ENCODE assay signal across 19 cellular contexts in the genomic region with DNA sequence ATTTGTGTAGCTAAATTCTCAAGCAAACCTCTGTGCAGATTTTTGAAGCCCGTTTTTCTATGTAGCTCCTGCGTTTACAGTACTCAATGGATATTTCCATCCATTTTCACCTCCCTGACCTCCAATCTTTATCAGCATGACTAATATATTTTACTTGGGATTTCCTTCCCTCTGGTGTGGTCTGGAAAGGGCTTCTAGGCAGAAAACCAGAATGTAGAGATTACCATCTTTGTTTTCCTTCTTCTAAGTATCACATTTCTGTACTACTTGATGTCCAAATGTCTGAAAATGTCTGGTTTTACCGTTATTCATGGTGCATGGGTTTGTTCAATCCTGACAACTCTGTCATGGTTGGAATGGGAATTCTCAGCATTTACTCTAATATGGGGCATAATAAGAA.
A peak's percentile ranks its signal among the peaks of the same experiment; 100 is the strongest.
DNase-seq lines count a peak whose midpoint lies in the region; TF ChIP-seq lines count a peak whose summit lies in the region.
"Had no signal": no experiment of that assay in that cellular context is flagged by ENCODE, and none has a peak within 500 bp of the region (broad histone marks: within the 10 kb centered on the region; RNA-seq: fewer than 3 reads in every experiment).

No MANE protein-coding gene starts in this region.

- TF ChIP-seq CTCF in Calu3 (IDR thresholded peaks at IDR 0.05; ENCODE audit: unreplicated experiment) = no peak

- H2AFZ ChIP-seq in mesenchymal stem cell (ENCODE audit: low read depth, low read length) = no peak overlapping the region

- no peak overlapping the region for H3K27ac Mint-ChIP-seq in Calu3 (ENCODE audit: unreplicated experiment)
- H3K27ac Mint-ChIP-seq: CD4-positive, CD25-positive, alpha-beta regulatory T cell; HFFc6 had no signal

- CTCF ChIA-PET in Calu3 (lab: Charles Lee) = no interaction called here

- H2BK120ac ChIP-seq in mesenchymal stem cell (ENCODE audit: low read depth, low read length) = no peak overlapping the region

- H3K4me3 ChIP-seq in mesenchymal stem cell (ENCODE audit: insufficient read depth in 1 of 2, low read depth in 1 of 2, low read length in 2 of 2) = no peak overlapping the region

- BruUV-seq in Calu3 (replicated peaks; lab: Mats Ljungman, UMichigan) = no TSS peak

- no peak overlapping the region for H3K27ac ChIP-seq in mesenchymal stem cell (ENCODE audit: low read length, poor library complexity, severe bottlenecking)

- 14% methylated on average over 2 of the region's 3 CpGs for WGBS in mesenchymal stem cell

- H3K9me3 Mint-ChIP-seq in Calu3 (ENCODE audit: low read depth, unreplicated experiment) = no peaks in the 10 kb centered on the region

- H3K4me2 ChIP-seq in mesenchymal stem cell (ENCODE audit: low read length, poor library complexity, severe bottlenecking) = no peak overlapping the region

- no peak overlapping the region for H3K14ac ChIP-seq in mesenchymal stem cell (ENCODE audit: low read length in 2 of 2)

- H3K36me3 ChIP-seq in mesenchymal stem cell (ENCODE audit: control insufficient read depth in 1 of 2, insufficient read depth in 2 of 2, low read depth in 1 of 2, low read length in 2 of 2) = no peaks in the 10 kb centered on the region
- H3K36me3 ChIP-seq: BE2C had no signal

- DNase-seq in A172 (ENCODE audit: low spot score) (peak; percentile 16), OCI-M1 (lab: John Stamatoyannopoulos, UW) (peak; percentile 16), dedifferentiated amniotic fluid mesenchymal stem cell (ENCODE audit: extremely low spot score) (peak; percentile 15), mesenchymal stem cell (peak; percentile 26), COR-L47 (lab: John Stamatoyannopoulos, UW) (no peak), Calu3 (no peak), NCI-H2107 treated with DMSO at 0.1 percent for 48 hours (lab: John Stamatoyannopoulos, UW; ENCODE audit: unreplicated experiment) (no peak)
- no peak for DNase-seq in activated naive CD4-positive, alpha-beta T cell treated with Interleukin-2 at 50 U/mL for 16 hours
- DNase-seq: BE2C; CD4-positive, CD25-positive, alpha-beta regulatory T cell; EL; H7; HFFc6; MM.1S; NCI-H1092; NCI-H1436 treated with DMSO at 0.1 percent for 48 hours; NCI-H2029; NCI-H774; Right ventricle myocardium superior had no signal

- H4K91ac ChIP-seq in mesenchymal stem cell (ENCODE audit: low read length) = no peak overlapping the region

- H2BK15ac ChIP-seq in mesenchymal stem cell (ENCODE audit: low read depth, poor library complexity, severe bottlenecking) = no peak overlapping the region

- H3K4me3 Mint-ChIP-seq in Calu3 (ENCODE audit: low read depth, unreplicated experiment) = no peak overlapping the region
- H3K4me3 Mint-ChIP-seq: CD4-positive, CD25-positive, alpha-beta regulatory T cell; HFFc6 had no signal

- H3K9me3 ChIP-seq in mesenchymal stem cell (ENCODE audit: control insufficient read depth, low read length) = no peaks in the 10 kb centered on the region
- H3K9me3 ChIP-seq: BE2C had no signal

- no peaks in the 10 kb centered on the region for H3K4me1 ChIP-seq in mesenchymal stem cell (ENCODE audit: control insufficient read depth, insufficient read depth, low read depth, low read length)
- H3K4me1 ChIP-seq: BE2C had no signal

- H2AK5ac ChIP-seq in mesenchymal stem cell (ENCODE audit: low read length, severe bottlenecking) = no peak overlapping the region

- no peaks in the 10 kb centered on the region for H3K4me1 Mint-ChIP-seq in Calu3 (ENCODE audit: low read depth, unreplicated experiment)
- H3K4me1 Mint-ChIP-seq: CD4-positive, CD25-positive, alpha-beta regulatory T cell had no signal

- no peak overlapping the region for H2BK5ac ChIP-seq in mesenchymal stem cell (ENCODE audit: low read depth, low read length, poor library complexity, severe bottlenecking)

- H3K79me1 ChIP-seq in mesenchymal stem cell (replicated peaks; ENCODE audit: low read length, poor library complexity, severe bottlenecking) = no peaks in the 10 kb centered on the region

- H3K36me3 Mint-ChIP-seq in Calu3 (ENCODE audit: insufficient read depth, unreplicated experiment) = no peaks in the 10 kb centered on the region
- H3K36me3 Mint-ChIP-seq: CD4-positive, CD25-positive, alpha-beta regulatory T cell had no signal

- H3K18ac ChIP-seq in mesenchymal stem cell (ENCODE audit: low read depth in 1 of 2, low read length in 2 of 2) = no peak overlapping the region

- no peak overlapping the region for H2BK12ac ChIP-seq in mesenchymal stem cell (ENCODE audit: low read length in 2 of 2)

- no peak overlapping the region for H3K9ac ChIP-seq in mesenchymal stem cell (ENCODE audit: low read length)

- no peak overlapping the region for H3K23ac ChIP-seq in mesenchymal stem cell (ENCODE audit: low read length in 2 of 2)

- intact Hi-C loops in Calu3 (cut with micrococcal nuclease; ENCODE audit: unreplicated experiment) = no loop called here

- no peaks in the 10 kb centered on the region for H3K27me3 Mint-ChIP-seq in Calu3 (ENCODE audit: unreplicated experiment)
- H3K27me3 Mint-ChIP-seq: CD4-positive, CD25-positive, alpha-beta regulatory T cell had no signal

- H3K27me3 ChIP-seq in mesenchymal stem cell (ENCODE audit: control insufficient read depth in 1 of 2, insufficient read depth in 1 of 2, low read length in 2 of 2) = no peaks in the 10 kb centered on the region
- H3K27me3 ChIP-seq: BE2C had no signal

- no peak overlapping the region for H3K4ac ChIP-seq in mesenchymal stem cell (ENCODE audit: low read depth in 1 of 2, low read length in 2 of 2)

- H4K8ac ChIP-seq in mesenchymal stem cell (ENCODE audit: low read length) = no peak overlapping the region

Comparison
In these comparisons a context has a peak if more than half of its experiments do, and no peak if none do; other contexts are left out.
1. DNase-seq: peak in A172 (single experiment), OCI-M1 (single experiment), dedifferentiated amniotic fluid mesenchymal stem cell (single experiment) and mesenchymal stem cell (single experiment); none in COR-L47 (single experiment), Calu3 (single experiment), activated naive CD4-positive, alpha-beta T cell treated with Interleukin-2 at 50 U/mL for 16 hours (single experiment) and NCI-H2107 treated with DMSO at 0.1 percent for 48 hours (single experiment).